Comparison of ENCODE assay signal across 10 cellular contexts in the genomic region with DNA sequence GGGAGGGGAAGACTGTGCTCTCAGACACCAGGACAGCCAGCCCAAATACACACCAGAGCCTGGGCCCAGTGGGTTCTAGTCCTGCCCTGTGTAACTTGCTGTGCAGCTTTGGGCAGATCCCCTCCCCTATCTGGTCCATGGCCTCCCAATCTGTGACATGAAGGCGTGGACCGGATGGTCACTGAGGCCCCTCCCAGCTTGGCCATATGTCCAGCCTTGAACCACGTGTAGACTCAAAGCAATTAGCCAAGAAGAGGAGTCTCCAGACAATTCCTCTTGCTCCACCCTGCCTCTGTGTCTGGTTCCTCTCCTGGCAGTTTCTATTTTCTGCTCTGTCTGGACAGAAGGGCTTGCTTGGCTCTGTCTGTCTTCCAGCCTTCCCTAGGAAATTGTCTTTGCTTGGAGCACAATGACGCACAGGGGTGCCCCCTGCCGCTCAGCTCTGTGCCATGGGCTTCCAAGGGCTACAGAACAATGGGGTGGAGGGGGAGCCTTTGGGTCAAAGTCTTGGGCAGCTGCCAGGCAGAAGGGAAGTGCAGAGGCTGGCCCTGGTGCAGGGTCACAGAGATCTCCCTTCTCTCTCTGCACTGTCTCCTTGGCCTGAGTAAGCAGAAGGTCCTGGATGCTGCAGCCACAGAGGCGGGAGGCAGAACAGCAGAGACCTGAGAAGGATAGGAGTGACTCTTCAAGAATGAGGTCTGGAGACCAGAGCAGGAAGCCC.
DNase-seq lines count a peak whose midpoint lies in the region; ATAC-seq and TF ChIP-seq lines count a peak whose summit lies in the region.
"Had no signal": no experiment of that assay in that cellular context is flagged by ENCODE, and none has a peak within 500 bp of the region (broad histone marks: within the 10 kb centered on the region; RNA-seq: fewer than 3 reads in every experiment).

No MANE protein-coding gene starts in this region.

- TF ChIP-seq POLR2A in heart left ventricle (IDR thresholded peaks at IDR 0.05): no peak

- H3K9me3 Mint-ChIP-seq in GM23338: no peaks in the 10 kb centered on the region

- no peaks in the 10 kb centered on the region for H3K79me2 ChIP-seq in GM23338 (replicated peaks; ENCODE audit: insufficient read depth)

- peaks cover 21% of the 10 kb centered on the region for H3K4me1 Mint-ChIP-seq in GM23338

- 0 out of 2 replicates have a peak overlapping the region, but pooled peaks have one; percentile 12 for H3K27ac Mint-ChIP-seq in GM23338
- H3K27ac Mint-ChIP-seq: activated naive CD8-positive, alpha-beta T cell had no signal

- 0 out of 2 replicates have a peak, but pooled peaks cover under 1% of the 10 kb centered on the region for H3K9me2 ChIP-seq in GM23338 (ENCODE audit: insufficient read depth)

- no peak overlapping the region for H3K4me3 Mint-ChIP-seq in GM23338
- H3K4me3 Mint-ChIP-seq: activated naive CD8-positive, alpha-beta T cell had no signal

- H3K27ac ChIP-seq in GM23338 (ENCODE audit: low read depth): no peak overlapping the region
- H3K27ac ChIP-seq in heart left ventricle: peak overlapping the region; percentile 38 to 81 (median 66)

- H3K36me3 ChIP-seq in GM23338 (ENCODE audit: insufficient read depth) (no peaks in the 10 kb centered on the region), heart left ventricle (no peaks in the 10 kb centered on the region)

- no peaks in the 10 kb centered on the region for H4K20me1 ChIP-seq in GM23338 (replicated peaks; ENCODE audit: insufficient read depth)

- ATAC-seq in GM23338: peak; percentile 87
- ATAC-seq in heart left ventricle: peak; percentile 56 to 82 (median 77)
- ATAC-seq in HG02840 (IDR thresholded peaks at IDR 0.05; ENCODE audit: low FRiP score, unreplicated experiment): no peak

- no peaks in the 10 kb centered on the region for H3F3A ChIP-seq in GM23338 (replicated peaks; ENCODE audit: low read depth)

- H3K27me3 ChIP-seq in GM23338 (ENCODE audit: insufficient read depth): no peaks in the 10 kb centered on the region
- H3K27me3 ChIP-seq in heart left ventricle: no peaks in the 10 kb centered on the region

- H3K4me2 ChIP-seq in GM23338: no peak overlapping the region

- H2AFZ ChIP-seq in GM23338: peak overlapping the region; percentile 32; the same call in 1 of the 2 replicates

- TF ChIP-seq CTCF in GM23338 (conservative IDR thresholded peaks at IDR 0.05; ENCODE audit: low read depth in 2 of 2) (peak; percentile 36 to 63; a peak in 3 of 4 replicates), heart left ventricle (IDR thresholded peaks at IDR 0.05) (peak in 9 of 12 donors; percentile 15 to 55 (median 46))

- intact Hi-C loops in heart left ventricle (cut with DNase I): loop anchor here in 9 of 10 donors (2.0 to 10.0 kb wide), 7 partner anchors 60 to 160 kb away; partner anchors contain the start of gene TENT5C (in 4 of the 9)

- no peaks in the 10 kb centered on the region for H3K4me1 ChIP-seq in GM23338 (ENCODE audit: insufficient read depth)
- peaks cover 4 to 62% (median 30%) of the 10 kb centered on the region in 12 donors for H3K4me1 ChIP-seq in heart left ventricle

- H3K9me3 ChIP-seq in heart left ventricle: no peaks in the 10 kb centered on the region

- WGBS in heart left ventricle, 4 donors: 16 to 44% (median 40%) methylated on average over 6 of the region's 6 CpGs

- H3K36me3 Mint-ChIP-seq in GM23338 (ENCODE audit: low read depth): no peaks in the 10 kb centered on the region

- H3K27me3 Mint-ChIP-seq in GM23338 (ENCODE audit: insufficient read depth, low read depth, poor library complexity): peaks cover 4% of the 10 kb centered on the region

- H3K4me3 ChIP-seq in GM23338: no peak overlapping the region
- H3K4me3 ChIP-seq in heart left ventricle: no peak overlapping the region

- peak; percentile 51 for DNase-seq in GM23338 (ENCODE audit: low spot score)
- peak; percentile 92 for DNase-seq in RPMI8226
- DNase-seq in heart left ventricle: peak in 4 of 5 donors; percentile 60 to 83 (median 72)
- peak; percentile 26 for DNase-seq in renal cortical epithelial cell (ENCODE audit: low read depth)
- no peak for DNase-seq in cortex of kidney (lab: John Stamatoyannopoulos, UW)
- DNase-seq in OCI-M2 (lab: John Stamatoyannopoulos, UW; ENCODE audit: unreplicated experiment): no peak
- DNase-seq in NCI-H1048 (lab: John Stamatoyannopoulos, UW): no peak
- DNase-seq: NCI-H187 treated with DMSO at 0.1 percent for 48 hours had no signal

TF ChIP-seq in GM23338, 12 proteins besides CTCF, POLR2A, EP300 and RAD21 (continues in another document):
- TF ChIP-seq ZNF331 (CRISPR knock-in tag; IDR thresholded peaks at IDR 0.05; ENCODE audit: low read depth) (no peak), JUNB (IDR thresholded peaks at IDR 0.05; ENCODE audit: unreplicated experiment) (no peak), CREB1 (CRISPR knock-in tag; IDR thresholded peaks at IDR 0.05; ENCODE audit: low read depth) (no peak), STAT1 (IDR thresholded peaks at IDR 0.05; ENCODE audit: unreplicated experiment) (no peak), NANOG (IDR thresholded peaks at IDR 0.05; ENCODE audit: borderline replicate concordance) (no peak)
- TF ChIP-seq, protein P1, sequence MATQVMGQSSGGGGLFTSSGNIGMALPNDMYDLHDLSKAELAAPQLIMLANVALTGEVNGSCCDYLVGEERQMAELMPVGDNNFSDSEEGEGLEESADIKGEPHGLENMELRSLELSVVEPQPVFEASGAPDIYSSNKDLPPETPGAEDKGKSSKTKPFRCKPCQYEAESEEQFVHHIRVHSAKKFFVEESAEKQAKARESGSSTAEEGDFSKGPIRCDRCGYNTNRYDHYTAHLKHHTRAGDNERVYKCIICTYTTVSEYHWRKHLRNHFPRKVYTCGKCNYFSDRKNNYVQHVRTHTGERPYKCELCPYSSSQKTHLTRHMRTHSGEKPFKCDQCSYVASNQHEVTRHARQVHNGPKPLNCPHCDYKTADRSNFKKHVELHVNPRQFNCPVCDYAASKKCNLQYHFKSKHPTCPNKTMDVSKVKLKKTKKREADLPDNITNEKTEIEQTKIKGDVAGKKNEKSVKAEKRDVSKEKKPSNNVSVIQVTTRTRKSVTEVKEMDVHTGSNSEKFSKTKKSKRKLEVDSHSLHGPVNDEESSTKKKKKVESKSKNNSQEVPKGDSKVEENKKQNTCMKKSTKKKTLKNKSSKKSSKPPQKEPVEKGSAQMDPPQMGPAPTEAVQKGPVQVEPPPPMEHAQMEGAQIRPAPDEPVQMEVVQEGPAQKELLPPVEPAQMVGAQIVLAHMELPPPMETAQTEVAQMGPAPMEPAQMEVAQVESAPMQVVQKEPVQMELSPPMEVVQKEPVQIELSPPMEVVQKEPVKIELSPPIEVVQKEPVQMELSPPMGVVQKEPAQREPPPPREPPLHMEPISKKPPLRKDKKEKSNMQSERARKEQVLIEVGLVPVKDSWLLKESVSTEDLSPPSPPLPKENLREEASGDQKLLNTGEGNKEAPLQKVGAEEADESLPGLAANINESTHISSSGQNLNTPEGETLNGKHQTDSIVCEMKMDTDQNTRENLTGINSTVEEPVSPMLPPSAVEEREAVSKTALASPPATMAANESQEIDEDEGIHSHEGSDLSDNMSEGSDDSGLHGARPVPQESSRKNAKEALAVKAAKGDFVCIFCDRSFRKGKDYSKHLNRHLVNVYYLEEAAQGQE (IDR thresholded peaks at IDR 0.05; ENCODE audit: unreplicated experiment): no peak

Comparison
In these comparisons a context has a peak if more than half of its experiments do, and no peak if none do; other contexts are left out.
1. DNase-seq: peak in GM23338 (single experiment), RPMI8226 (single experiment), heart left ventricle (4 of 5) and renal cortical epithelial cell (single experiment); none in cortex of kidney (single experiment), OCI-M2 (single experiment) and NCI-H1048 (single experiment).